25 cellular contexts compared by ENCODE assay signal in genomic region chr1:179911812-179912211, GRCh38.
"Had no signal": no experiment of that assay in that cellular context is flagged by ENCODE, and none has a peak within 500 bp of the region (broad histone marks: within the 10 kb centered on the region; RNA-seq: fewer than 3 reads in every experiment).

No MANE protein-coding gene starts in this region.

- H3K27ac ChIP-seq: left ventricle myocardium inferior, neural progenitor cell, neutrophil, parathyroid adenoma, right atrium auricular region, right lobe of liver, tibial nerve, uterus had no signal

- ATAC-seq: right lobe of liver; stimulated activated memory B cell treated with anti-CD40 and anti-IgM and Interleukin-4, amounts not matched to agents 10 μg/mL and 1 μg/mL and 100 μg/mL, for 72 hours; stimulated activated naive CD8-positive, alpha-beta T cell treated with anti-CD3 and anti-CD28 coated beads, Interleukin-15, amount 100 ng/mL, for 72 hours had no signal

- H3K27me3 ChIP-seq: neural progenitor cell, neutrophil, right atrium auricular region, right lobe of liver, tibial nerve, uterus had no signal

- H3K27ac Mint-ChIP-seq: mesothelial cell of epicardium; neural progenitor cell; stimulated activated memory B cell treated with anti-CD40 and anti-IgM and Interleukin-4, amounts not matched to agents 10 μg/mL and 1 μg/mL and 100 μg/mL, for 72 hours; stimulated activated naive CD8-positive, alpha-beta T cell treated with anti-CD3 and anti-CD28 coated beads, Interleukin-15, amount 100 ng/mL, for 72 hours; type B pancreatic cell had no signal

- H3K27me3 Mint-ChIP-seq: naive B cell; stimulated activated memory B cell treated with anti-CD40 and anti-IgM and Interleukin-4, amounts not matched to agents 10 μg/mL and 1 μg/mL and 100 μg/mL, for 72 hours; stimulated activated naive CD8-positive, alpha-beta T cell treated with anti-CD3 and anti-CD28 coated beads, Interleukin-15, amount 100 ng/mL, for 72 hours; type B pancreatic cell had no signal

- H3K4me3 Mint-ChIP-seq: mesothelial cell of epicardium; naive B cell; nephron progenitor cell; neural progenitor cell; stimulated activated memory B cell treated with anti-CD40 and anti-IgM and Interleukin-4, amounts not matched to agents 10 μg/mL and 1 μg/mL and 100 μg/mL, for 72 hours; stimulated activated naive CD8-positive, alpha-beta T cell treated with anti-CD3 and anti-CD28 coated beads, Interleukin-15, amount 100 ng/mL, for 72 hours; type B pancreatic cell had no signal

- H3K9me3 Mint-ChIP-seq: naive B cell; neural progenitor cell; stimulated activated memory B cell treated with anti-CD40 and anti-IgM and Interleukin-4, amounts not matched to agents 10 μg/mL and 1 μg/mL and 100 μg/mL, for 72 hours; stimulated activated naive CD8-positive, alpha-beta T cell treated with anti-CD3 and anti-CD28 coated beads, Interleukin-15, amount 100 ng/mL, for 72 hours; type B pancreatic cell had no signal

- H3K4me1 Mint-ChIP-seq: mesothelial cell of epicardium; naive B cell; nephron progenitor cell; neural progenitor cell; stimulated activated memory B cell treated with anti-CD40 and anti-IgM and Interleukin-4, amounts not matched to agents 10 μg/mL and 1 μg/mL and 100 μg/mL, for 72 hours had no signal

- H3K4me1 ChIP-seq: left ventricle myocardium inferior, neural progenitor cell, parathyroid adenoma, right atrium auricular region, right lobe of liver, uterus had no signal

- H3K9me3 ChIP-seq: left ventricle myocardium inferior, neutrophil, right atrium auricular region, right lobe of liver, tibial nerve, uterus had no signal

- H3K4me3 ChIP-seq: left ventricle myocardium inferior, lung, neural progenitor cell, right atrium auricular region, right lobe of liver, smooth muscle cell, tibial nerve, uterus had no signal

- DNase-seq: hypothalamus; left ventricle myocardium inferior; mesendoderm; naive B cell; nephron progenitor cell; occipital lobe; right lobe of liver; stimulated activated CD4-positive, alpha-beta T cell treated with anti-CD3 and anti-CD28 coated beads, Interleukin-1b, Interleukin-23, amount 100 ng/mL, for 48 hours; stimulated activated CD4-positive, alpha-beta T cell treated with anti-CD3 and anti-CD28 coated beads, Interleukin-2, amount 100 ng/mL, for 48 hours; stimulated activated CD4-positive, alpha-beta T cell treated with anti-CD3 and anti-CD28 coated beads, Interleukin-4, amount 100 ng/mL, for 4 hours; stimulated activated CD8-positive, alpha-beta memory T cell treated with anti-CD3 and anti-CD28 coated beads, Interleukin-4, amount 100 ng/mL, for 48 hours; stimulated activated naive CD4-positive, alpha-beta T cell treated with Interleukin-2 at 50 U/mL for 16 hours; stimulated activated naive CD8-positive, alpha-beta T cell treated with anti-CD3 and anti-CD28 coated beads, Interleukin-15, amount 100 ng/mL, for 72 hours; substantia nigra; uterus had no signal

- H3K36me3 ChIP-seq: uterus had no signal
